17 cellular contexts compared by ENCODE assay signal in genomic region chr1:21762022-21762404, GRCh38. TPM values are rescaled to one million over a fixed set of nuclear protein-coding genes. Genes with fewer than 3 reads are reported as not detected.
A peak's percentile ranks its signal among the peaks of the same experiment; 100 is the strongest.
DNase-seq lines count a peak whose midpoint lies in the region; ATAC-seq, FAIRE-seq and TF ChIP-seq lines count a peak whose summit lies in the region.
"Had no signal": no experiment of that assay in that cellular context is flagged by ENCODE, and none has a peak within 500 bp of the region (broad histone marks: within the 10 kb centered on the region; RNA-seq: fewer than 3 reads in every experiment).

No MANE protein-coding gene starts in this region.

- H3K27me3 ChIP-seq in GM12878 (replicated peaks in 1 of 2; ENCODE audit: control insufficient read depth in 2 of 2, insufficient read depth in 2 of 2, low read length in 1 of 2) = no peaks in the 10 kb centered on the region
- no peaks in the 10 kb centered on the region for H3K27me3 ChIP-seq in aorta (ENCODE audit: control insufficient read depth in 1 of 2, insufficient read depth in 2 of 2, low read length in 1 of 2)
- H3K27me3 ChIP-seq: esophagus muscularis mucosa had no signal

- WGBS in GM12878 (ENCODE audit: insufficient coverage, insufficient replicate concordance, low lambda C conversion rate, missing lambda C conversion rate) = under 1% methylated on average over 8 of the region's 8 CpGs
- 70 to 74% methylated on average over 8 of the region's 8 CpGs for WGBS in aorta, 2 donors

- BruUV-seq in GM12878 (replicated peaks; lab: Mats Ljungman, UMichigan) = no TSS peak

- POLR2A ChIA-PET in GM12878 (lab: Charles Lee) = interaction anchor here (0.7 to 7.7 kb wide), 9 partner anchors 10 to 264 kb away, joined by 3 to 107 read pairs (median 6); partner anchors contain the start of gene USP48

- no peak for DNase-seq in activated naive CD8-positive, alpha-beta T cell treated with anti-CD3 and anti-CD28 coated beads for 36 hours
- peak; percentile 84 for DNase-seq in GM12878 (ENCODE audit: low read depth, low spot score)
- no peak for DNase-seq in erythroblast (lab: John Stamatoyannopoulos, UW)
- DNase-seq in aorta = no peak
- DNase-seq in NCI-H446 (lab: John Stamatoyannopoulos, UW) = no peak
- DNase-seq: activated CD4-positive, alpha-beta memory T cell treated with anti-CD3 and anti-CD28 coated beads for 36 hours; cortex of kidney; NCI-H1105 treated with DMSO at 0.1 percent for 48 hours; trophoblast cell had no signal

- TF ChIP-seq CTCF in GM12878 (IDR thresholded peaks at IDR 0.05 in 2 of 3, conservative IDR thresholded peaks at IDR 0.05 in 1 of 3; ENCODE audit: control insufficient read depth in 2 of 3, extremely low read depth in 1 of 3, insufficient read depth in 1 of 3, low read depth in 3 of 3, low read length in 3 of 3) = no peak

- RAD21 ChIA-PET in GM12878 (lab: Charles Lee; ENCODE audit: unreplicated experiment) = interaction anchor here (0.7 to 5.4 kb wide), 11 partner anchors 9 to 263 kb away, joined by 3 to 100 read pairs (median 5); partner anchors contain the start of gene USP48

- TF ChIP-seq RAD21 in GM12878 (IDR thresholded peaks at IDR 0.05; ENCODE audit: insufficient read depth, low read depth, low read length) = no peak

- in situ Hi-C loops in GM12878 (cut with MboI) = no loop called here

- H4K20me1 ChIP-seq in GM12878 (ENCODE audit: control insufficient read depth, insufficient read depth) = no peaks in the 10 kb centered on the region

- H3K4me2 ChIP-seq in GM12878 (ENCODE audit: control insufficient read depth, insufficient read depth) = peak overlapping the region; percentile 78

- peaks cover 0 to 1% of the 10 kb centered on the region in 2 experiments; a peak in 3 of 4 replicates for H3K36me3 ChIP-seq in GM12878 (ENCODE audit: control insufficient read depth in 2 of 2, insufficient read depth in 2 of 2, low read length in 1 of 2)
- H3K36me3 ChIP-seq in aorta (ENCODE audit: control insufficient read depth in 1 of 2, insufficient read depth in 2 of 2, low read length in 1 of 2) = no peaks in the 10 kb centered on the region
- H3K36me3 ChIP-seq: esophagus muscularis mucosa had no signal

- no peak for TF ChIP-seq POLR2A in GM12878 (IDR thresholded peaks at IDR 0.05; ENCODE audit: low read depth, low read length)
- no peak for TF ChIP-seq POLR2A in erythroblast (IDR thresholded peaks at IDR 0.05; ENCODE audit: low read length)

- peak; percentile 27 for FAIRE-seq in GM12878 (lab: Jason Lieb, UNC)
- FAIRE-seq: astrocyte, keratinocyte had no signal

- no peak; a peak in 1 of 4 replicates for TF ChIP-seq EP300 in GM12878 (IDR thresholded peaks at IDR 0.05; ENCODE audit: borderline replicate concordance in 1 of 2, control insufficient read depth in 1 of 2, low read depth in 2 of 2, low read length in 2 of 2)

- no peaks in the 10 kb centered on the region; the same call in 1 of the 3 replicates for H3K9me3 ChIP-seq in GM12878 (replicated peaks; ENCODE audit: control insufficient read depth, insufficient read depth, low read length)
- no peaks in the 10 kb centered on the region for H3K9me3 ChIP-seq in aorta (ENCODE audit: control insufficient read depth, low read length)
- H3K9me3 ChIP-seq: esophagus muscularis mucosa had no signal

- H3K9me3 Mint-ChIP-seq in activated naive CD8-positive, alpha-beta T cell (ENCODE audit: low read depth) = no peaks in the 10 kb centered on the region
- no peaks in the 10 kb centered on the region for H3K9me3 Mint-ChIP-seq in activated naive CD8-positive, alpha-beta T cell treated with anti-CD3 and anti-CD28 coated beads for 36 hours
- H3K9me3 Mint-ChIP-seq: activated CD4-positive, alpha-beta memory T cell treated with anti-CD3 and anti-CD28 coated beads for 36 hours had no signal

- CTCF ChIA-PET in GM12878 (lab: Yijun Ruan, JAX) = interaction anchor here (0.8 to 6.2 kb wide), 6 partner anchors 12 to 299 kb away, joined by 3 to 50 read pairs (median 7); partner anchors contain the start of gene USP48

- H2AFZ ChIP-seq in GM12878 (ENCODE audit: control insufficient read depth, low read depth, low read length) = no peak overlapping the region

- H3K4me3 ChIP-seq in GM12878 (peak overlapping the region; percentile 6; the same call in 1 of the 2 replicates), aorta (ENCODE audit: low read length in 2 of 2) (no peak overlapping the region)
- H3K4me3 ChIP-seq: esophagus muscularis mucosa had no signal

- H3K4me1 Mint-ChIP-seq in activated naive CD8-positive, alpha-beta T cell (ENCODE audit: low read depth) = peaks cover 63% of the 10 kb centered on the region
- H3K4me1 Mint-ChIP-seq in activated naive CD8-positive, alpha-beta T cell treated with anti-CD3 and anti-CD28 coated beads for 36 hours = peaks cover 55% of the 10 kb centered on the region

- SMC1A ChIA-PET in GM12878 (lab: Charles Lee; ENCODE audit: uncharacterized antibody, unreplicated experiment) = interaction anchor here (0.6 to 9.1 kb wide), 15 partner anchors 11 to 484 kb away, joined by 3 to 121 read pairs (median 4); partner anchors contain the start of gene USP48

- ATAC-seq in HG03066 (IDR thresholded peaks at IDR 0.05; ENCODE audit: low read depth, unreplicated experiment) (peak; percentile 49), GM12878 (peak; percentile 81), HG03442 (IDR thresholded peaks at IDR 0.05; ENCODE audit: unreplicated experiment) (no peak), aorta (ENCODE audit: low FRiP score) (no peak)

- H3K4me3 Mint-ChIP-seq in activated naive CD8-positive, alpha-beta T cell = no peak overlapping the region
- no peak overlapping the region for H3K4me3 Mint-ChIP-seq in activated naive CD8-positive, alpha-beta T cell treated with anti-CD3 and anti-CD28 coated beads for 36 hours
- H3K4me3 Mint-ChIP-seq: activated CD4-positive, alpha-beta memory T cell treated with anti-CD3 and anti-CD28 coated beads for 36 hours had no signal

- H3K27ac Mint-ChIP-seq in activated naive CD8-positive, alpha-beta T cell = peak overlapping the region; percentile 34
- no peak overlapping the region for H3K27ac Mint-ChIP-seq in activated naive CD8-positive, alpha-beta T cell treated with anti-CD3 and anti-CD28 coated beads for 36 hours
- H3K27ac Mint-ChIP-seq: activated CD4-positive, alpha-beta memory T cell treated with anti-CD3 and anti-CD28 coated beads for 36 hours had no signal

- peaks cover 73% of the 10 kb centered on the region for H3K4me1 ChIP-seq in GM12878 (ENCODE audit: control insufficient read depth, insufficient read depth, low read length)
- peaks cover 0 to 3% of the 10 kb centered on the region in 2 donors for H3K4me1 ChIP-seq in aorta (ENCODE audit: control insufficient read depth in 1 of 2, insufficient read depth in 2 of 2, low read length in 2 of 2)

- peak overlapping the region; percentile 99 for H3K27ac ChIP-seq in GM12878 (ENCODE audit: control insufficient read depth, insufficient read depth)
- H3K27ac ChIP-seq in aorta (ENCODE audit: low read depth in 1 of 2, low read length in 2 of 2) = no peak overlapping the region

- H3K36me3 Mint-ChIP-seq in activated naive CD8-positive, alpha-beta T cell = no peaks in the 10 kb centered on the region
- peaks cover 3% of the 10 kb centered on the region for H3K36me3 Mint-ChIP-seq in activated naive CD8-positive, alpha-beta T cell treated with anti-CD3 and anti-CD28 coated beads for 36 hours

- H3K79me2 ChIP-seq in GM12878 (ENCODE audit: control insufficient read depth, insufficient read depth, low read length) = peaks cover 96% of the 10 kb centered on the region

- peak overlapping the region; percentile 71 for H3K9ac ChIP-seq in GM12878 (ENCODE audit: control insufficient read depth, insufficient read depth, low read length)

- intact Hi-C loops in GM12878 (cut with micrococcal nuclease; ENCODE audit: unreplicated experiment) = loop anchor here (1.0 to 5.0 kb wide), 2 partner anchors 17 to 265 kb away; no protein-coding TSS in a partner anchor
- intact Hi-C loops in aorta (cut with DNase I) = no loop called here

- no peaks in the 10 kb centered on the region for H3K27me3 Mint-ChIP-seq in activated naive CD8-positive, alpha-beta T cell
- no peaks in the 10 kb centered on the region for H3K27me3 Mint-ChIP-seq in activated naive CD8-positive, alpha-beta T cell treated with anti-CD3 and anti-CD28 coated beads for 36 hours
- H3K27me3 Mint-ChIP-seq: activated CD4-positive, alpha-beta memory T cell treated with anti-CD3 and anti-CD28 coated beads for 36 hours had no signal

RNA-seq across cellular contexts. Expression of gene USP48, which starts 20.9 kb away (rescaled TPM):
- total RNA-seq in activated naive CD8-positive, alpha-beta T cell treated with anti-CD3 and anti-CD28 coated beads for 36 hours = 10 to 100 TPM; 45.8 to 50.5 TPM
- 676 and 708 TPM in 2 replicates for total RNA-seq in GM12878 (2013; cell fraction: nucleolus; rRNA removed)
- total RNA-seq in GM12878 (2014; rRNA removed) = 59.0 and 70.8 TPM in 2 replicates
- total RNA-seq in GM12878 (2014; rRNA removed; fragmentation: Illumina TruSeq; extraction: Trizol) = 69.9 and 80.4 TPM in 2 replicates
- total RNA-seq in GM12878 (2021) = 96.6 and 99.3 TPM in 2 replicates
- 58.8 TPM for polyA plus RNA-seq in GM12878 (2011; ENCODE audit: low read depth)
- 104 and 161 TPM in 2 replicates for polyA plus RNA-seq in GM12878 (2011; rRNA removed)
- polyA plus RNA-seq in GM12878 (2011; cell fraction: cytosol; rRNA removed) = 28.8 and 36.5 TPM in 2 replicates
- polyA plus RNA-seq in GM12878 (2011; cell fraction: nucleus; rRNA removed) = 106 and 121 TPM in 2 replicates
- 83.2 and 96.2 TPM in 2 replicates for polyA plus RNA-seq in GM12878 (2012)
- polyA plus RNA-seq in GM12878 (2014; fragmentation: Illumina TruSeq; extraction: Trizol) = 81.1 and 116 TPM in 2 replicates
- 10 to 100 TPM; 21.2 to 39.0 TPM for polyA plus RNA-seq in GM12878 (2014; fragmentation: Nextera tagmentation; extraction: Ambion mirVana)
- 53.9 and 68.2 TPM in 2 replicates for polyA plus RNA-seq in GM12878 (2014; rRNA removed)
- 100 to 1,000 TPM in 1 of 2 experiments, 10 to 100 TPM in 1; 95.2 to 115 TPM for polyA plus RNA-seq in GM12878 (2016; fragmentation: Nextera tagmentation; extraction: Ambion mirVana)
- 75.9 and 98.8 TPM in 2 replicates for polyA minus RNA-seq in GM12878 (2011; rRNA and poly(A)+ RNA removed)
- polyA minus RNA-seq in GM12878 (2011; cell fraction: cytosol; rRNA and poly(A)+ RNA removed) = 30.8 and 37.0 TPM in 2 replicates
- polyA minus RNA-seq in GM12878 (2011; cell fraction: nucleus; rRNA and poly(A)+ RNA removed) = 81.0 and 94.2 TPM in 2 replicates
- total RNA-seq in aorta = 10 to 100 TPM; 52.4 to 90.1 TPM
- polyA plus RNA-seq in aorta = 10 to 100 TPM; 16.2 to 34.1 TPM

RNA-seq across cellular contexts. Expression of gene LDLRAD2, which starts 50.1 kb away (rescaled TPM):
- under 1 TPM; 0.19 to 0.22 TPM for total RNA-seq in activated naive CD8-positive, alpha-beta T cell treated with anti-CD3 and anti-CD28 coated beads for 36 hours
- total RNA-seq in GM12878 (2013; cell fraction: nucleolus; rRNA removed) = not detected in 2 replicates
- 0.23 TPM in 1 of 2 replicates, not detected in the other for total RNA-seq in GM12878 (2014; rRNA removed)
- total RNA-seq in GM12878 (2014; rRNA removed; fragmentation: Illumina TruSeq; extraction: Trizol) = not detected in 2 replicates
- total RNA-seq in GM12878 (2021) = 0.08 TPM in 1 of 2 replicates, not detected in the other
- polyA plus RNA-seq in GM12878 (2011; ENCODE audit: low read depth) = not detected
- polyA plus RNA-seq in GM12878 (2011; rRNA removed) = not detected in 2 replicates
- 0.01 TPM in 1 of 2 replicates, not detected in the other for polyA plus RNA-seq in GM12878 (2011; cell fraction: cytosol; rRNA removed)
- 0.04 and 0.06 TPM in 2 replicates for polyA plus RNA-seq in GM12878 (2011; cell fraction: nucleus; rRNA removed)
- polyA plus RNA-seq in GM12878 (2012) = 0.13 and 0.28 TPM in 2 replicates
- not detected in 2 replicates for polyA plus RNA-seq in GM12878 (2014; fragmentation: Illumina TruSeq; extraction: Trizol)
- under 1 TPM in 1 of 2 experiments, not detected in 1; 0.11 TPM for polyA plus RNA-seq in GM12878 (2014; fragmentation: Nextera tagmentation; extraction: Ambion mirVana)
- polyA plus RNA-seq in GM12878 (2014; rRNA removed) = 0.04 TPM in 1 of 2 replicates, not detected in the other
- polyA plus RNA-seq in GM12878 (2016; fragmentation: Nextera tagmentation; extraction: Ambion mirVana) = not detected
- polyA minus RNA-seq in GM12878 (2011; rRNA and poly(A)+ RNA removed) = not detected in 2 replicates
- polyA minus RNA-seq in GM12878 (2011; cell fraction: cytosol; rRNA and poly(A)+ RNA removed) = not detected in 2 replicates
- polyA minus RNA-seq in GM12878 (2011; cell fraction: nucleus; rRNA and poly(A)+ RNA removed) = not detected in 2 replicates
- under 1 TPM; 0.15 to 0.42 TPM for total RNA-seq in aorta
- polyA plus RNA-seq in aorta = 1 to 10 TPM; 1.8 to 9.0 TPM
- total RNA-seq: A172; activated CD4-positive, alpha-beta memory T cell treated with anti-CD3 and anti-CD28 coated beads for 36 hours; esophagus muscularis mucosa; G401 had no signal

Comparison
In these comparisons a context has a peak if more than half of its experiments do, and no peak if none do; other contexts are left out.
1. ATAC-seq: peak in HG03066 (single experiment) and GM12878 (single experiment); none in HG03442 (single experiment) and aorta (single experiment).